ENCODE assay signal across 17 cellular contexts in the genomic region with DNA sequence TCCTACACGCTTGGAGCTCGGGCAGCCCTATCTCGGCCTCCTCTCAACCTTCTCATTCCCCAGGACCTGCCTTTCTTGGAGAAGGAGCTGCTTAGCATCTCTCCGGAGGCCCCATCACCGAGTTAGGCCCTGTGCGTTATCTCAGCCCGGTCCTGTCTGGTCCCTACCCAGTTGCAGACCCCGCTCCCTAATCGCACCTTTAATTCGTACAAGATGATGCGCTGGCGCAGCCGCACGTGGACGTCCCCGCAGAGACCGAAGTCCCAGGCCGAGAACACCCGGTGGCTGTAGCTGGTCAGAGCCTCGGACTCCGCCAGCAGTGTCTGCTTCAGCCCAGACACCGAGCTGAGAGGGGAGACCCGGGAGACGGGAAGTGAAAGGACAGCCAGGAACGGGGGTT. TPM values are rescaled to one million over a fixed set of nuclear protein-coding genes. Genes with fewer than 3 reads are reported as not detected.
"Had no signal": no experiment of that assay in that cellular context is flagged by ENCODE, and none has a peak within 500 bp of the region (broad histone marks: within the 10 kb centered on the region; RNA-seq: fewer than 3 reads in every experiment).

No MANE protein-coding gene starts in this region.

- H3K9me3 Mint-ChIP-seq: activated naive CD4-positive, alpha-beta T cell treated with anti-CD3 and anti-CD28 coated beads, Interleukin-2, amount 50 U/mL, for 72 hours; stimulated activated naive CD8-positive, alpha-beta T cell treated with anti-CD3 and anti-CD28 coated beads, Interleukin-15, Interleukin-2, amounts not matched to agents 100 ng/mL and 50 ng/mL, for 24 hours; WTC11 had no signal

- H3K9me3 ChIP-seq: adrenal gland, left lung, psoas muscle, suprapubic skin, vagina had no signal

- H3K4me3 ChIP-seq: neural progenitor cell, suprapubic skin, vagina had no signal

- H3K4me3 Mint-ChIP-seq: neural progenitor cell had no signal

- H3K36me3 ChIP-seq: adrenal gland, left lung, neural progenitor cell, suprapubic skin, vagina had no signal

- DNase-seq: mammary epithelial cell, midbrain had no signal

- H3K27ac Mint-ChIP-seq: activated CD4-positive, alpha-beta T cell treated with anti-CD3 and anti-CD28 coated beads for 36 hours; activated naive CD4-positive, alpha-beta T cell treated with anti-CD3 and anti-CD28 coated beads, Interleukin-2, amount 50 U/mL, for 72 hours; neural progenitor cell; WTC11 had no signal

- H3K36me3 Mint-ChIP-seq: WTC11 had no signal

- H3K27me3 ChIP-seq: adrenal gland, suprapubic skin, vagina had no signal

- ATAC-seq: activated CD4-positive, alpha-beta T cell treated with anti-CD3 and anti-CD28 coated beads for 36 hours; activated naive CD4-positive, alpha-beta T cell treated with anti-CD3 and anti-CD28 coated beads, Interleukin-2, amount 50 U/mL, for 72 hours; psoas muscle; right cardiac atrium had no signal

- H3K27ac ChIP-seq: adrenal gland, epithelial cell of prostate, left lung, neural progenitor cell, psoas muscle, skin epidermis, suprapubic skin, vagina had no signal

- H3K4me1 ChIP-seq: neural progenitor cell had no signal

RNA-seq across cellular contexts. Expression of a gene that starts 7.7 kb away (rescaled TPM):
- total RNA-seq: activated naive CD4-positive, alpha-beta T cell treated with anti-CD3 and anti-CD28 coated beads, Interleukin-2, amount 50 U/mL, for 72 hours; dermis microvascular lymphatic vessel endothelial cell; glomerular endothelial cell had no signal
